Comparison of ENCODE assay signal across 9 cellular contexts in genomic region chr19:47111081-47111589, GRCh38. TPM values are rescaled to one million over a fixed set of nuclear protein-coding genes. Genes with fewer than 3 reads are reported as not detected.
DNase-seq lines count a peak whose midpoint lies in the region; ATAC-seq, FAIRE-seq and TF ChIP-seq lines count a peak whose summit lies in the region.
"Had no signal": no experiment of that assay in that cellular context is flagged by ENCODE, and none has a peak within 500 bp of the region (broad histone marks: within the 10 kb centered on the region; RNA-seq: fewer than 3 reads in every experiment).

No MANE protein-coding gene starts in this region.

- no peak for FAIRE-seq in A549 (lab: Jason Lieb, UNC)

- CTCF ChIA-PET in A549 (lab: Yijun Ruan, JAX), result interaction anchor here (0.8 to 1.9 kb wide), 4 partner anchors 12 to 101 kb away, joined by 4 to 5 read pairs (median 4); no protein-coding TSS in a partner anchor
- CTCF ChIA-PET in HEK293T (lab: Yijun Ruan, JAX), result interaction anchor here (0.5 to 0.6 kb wide), 2 partner anchors 27 to 88 kb away, joined by 3 read pairs; no protein-coding TSS in a partner anchor

- TF ChIP-seq CTCF in A549 (IDR thresholded peaks at IDR 0.05), result no peak
- TF ChIP-seq CTCF in thyroid gland (IDR thresholded peaks at IDR 0.05), result peak in 1 of 6 experiments; percentile 11

- no peak for TF ChIP-seq EP300 in A549 (IDR thresholded peaks at IDR 0.05)

- H3K9me3 ChIP-seq in A549 (no peaks in the 10 kb centered on the region), muscle layer of duodenum (ENCODE audit: control insufficient read depth in 1 of 2, low read length in 2 of 2) (no peaks in the 10 kb centered on the region), thyroid gland (no peaks in the 10 kb centered on the region)

- TF ChIP-seq RAD21 in A549 (conservative IDR thresholded peaks at IDR 0.05 in 1 of 2, IDR thresholded peaks at IDR 0.05 in 1 of 2), result no peak

- H3K4me2 ChIP-seq in A549, result peak overlapping the region; percentile 72

- intact Hi-C loops in activated CD4-positive, alpha-beta T cell treated with anti-CD3 and anti-CD28 coated beads, Interleukin-2, amount 10 ng/mL, durations not matched to agents 24 days and 14 days (cut with micrococcal nuclease), result loop anchor here (5.0 kb wide), 2 partner anchors 324 to 509 kb away; partner anchors contain the start of genes CALM3 and SLC1A5
- intact Hi-C loops in thyroid gland (cut with DNase I), result loop anchor here (5.0 kb wide), 1 partner anchor 249 kb away; the partner anchor contains the start of gene ARHGAP35

- no peaks in the 10 kb centered on the region for H3K27me3 Mint-ChIP-seq in activated CD4-positive, alpha-beta T cell treated with anti-CD3 and anti-CD28 coated beads, Interleukin-2, amount 10 ng/mL, durations not matched to agents 24 days and 14 days

- TF ChIP-seq POLR2A in A549 (IDR thresholded peaks at IDR 0.05; ENCODE audit: low read length), result peak; percentile 14
- TF ChIP-seq POLR2A in thyroid gland (IDR thresholded peaks at IDR 0.05), result peak in 1 of 2 donors; percentile 36

- H3K27me3 ChIP-seq in muscle layer of duodenum (ENCODE audit: low read depth, low read length) (no peaks in the 10 kb centered on the region), thyroid gland (no peaks in the 10 kb centered on the region)

- no peak for ATAC-seq in A549
- ATAC-seq: left colon had no signal

- H3K9me3 Mint-ChIP-seq in activated CD4-positive, alpha-beta T cell treated with anti-CD3 and anti-CD28 coated beads, Interleukin-2, amount 10 ng/mL, durations not matched to agents 24 days and 14 days, result no peaks in the 10 kb centered on the region

- H3K4me3 ChIP-seq in A549, result peak overlapping the region; percentile 98
- peak overlapping the region; percentile 94 to 96 for H3K4me3 ChIP-seq in muscle layer of duodenum (ENCODE audit: low read depth in 1 of 2, low read length in 2 of 2)
- H3K4me3 ChIP-seq in thyroid gland (replicated peaks in 1 of 3), result peak overlapping the region; percentile 49 to 86 (median 69)

- H3K36me3 ChIP-seq in muscle layer of duodenum (ENCODE audit: control insufficient read depth in 1 of 2, insufficient read depth in 2 of 2, low read length in 2 of 2), result peaks cover 0 to 27% of the 10 kb centered on the region in 2 donors
- H3K36me3 ChIP-seq in thyroid gland, result no peaks in the 10 kb centered on the region

- peak overlapping the region; percentile 100 for H3K27ac Mint-ChIP-seq in activated CD4-positive, alpha-beta T cell treated with anti-CD3 and anti-CD28 coated beads, Interleukin-2, amount 10 ng/mL, durations not matched to agents 24 days and 14 days

- H3K4me1 Mint-ChIP-seq in activated CD4-positive, alpha-beta T cell treated with anti-CD3 and anti-CD28 coated beads, Interleukin-2, amount 10 ng/mL, durations not matched to agents 24 days and 14 days, result peaks cover 52% of the 10 kb centered on the region

- 2% methylated on average over 30 of the region's 30 CpGs for whole genome bisulfite sequencing in A549 (ENCODE audit: missing lambda C conversion rate)
- WGBS in thyroid gland, 2 donors, result 0% methylated on average over 21 to 30 of the region's 30 CpGs

- peaks cover 44% of the 10 kb centered on the region for H3K4me1 ChIP-seq in A549
- peaks cover 32 to 40% of the 10 kb centered on the region in 2 donors for H3K4me1 ChIP-seq in muscle layer of duodenum (ENCODE audit: control insufficient read depth in 1 of 2, insufficient read depth in 2 of 2, low read length in 2 of 2)
- peaks cover 39 to 44% of the 10 kb centered on the region in 2 donors for H3K4me1 ChIP-seq in thyroid gland

- peaks cover 39% of the 10 kb centered on the region for H3K36me3 Mint-ChIP-seq in activated CD4-positive, alpha-beta T cell treated with anti-CD3 and anti-CD28 coated beads, Interleukin-2, amount 10 ng/mL, durations not matched to agents 24 days and 14 days (ENCODE audit: low read depth)

- DNase-seq in A549 (ENCODE audit: low read depth in 1 of 2, low spot score in 1 of 2), result no peak
- peak; percentile 19 for DNase-seq in HEK293T (ENCODE audit: extremely low spot score)
- DNase-seq in activated CD4-positive, alpha-beta T cell treated with anti-CD3 and anti-CD28 coated beads, Interleukin-2, amount 10 ng/mL, durations not matched to agents 24 days and 14 days, result peak; percentile 85
- DNase-seq in effector CD4-positive, alpha-beta T cell, result peak; percentile 32
- peak; percentile 38 to 52 for DNase-seq in thyroid gland
- DNase-seq in kidney glomerular epithelial cell (lab: John Stamatoyannopoulos, UW), result no peak
- no peak for DNase-seq in GOT3 (lab: John Stamatoyannopoulos, UW)

- POLR2A ChIA-PET in A549 (lab: Yijun Ruan, JAX), result no interaction called here
- POLR2A ChIA-PET in HEK293T (lab: Yijun Ruan, JAX), result interaction anchor here (1.0 to 1.5 kb wide), 2 partner anchors 18 to 32 kb away, joined by 3 read pairs; no protein-coding TSS in a partner anchor

- H3K4me3 Mint-ChIP-seq in activated CD4-positive, alpha-beta T cell treated with anti-CD3 and anti-CD28 coated beads, Interleukin-2, amount 10 ng/mL, durations not matched to agents 24 days and 14 days, result peak overlapping the region; percentile 96

- peak overlapping the region; percentile 99 for H3K27ac ChIP-seq in A549
- H3K27ac ChIP-seq in muscle layer of duodenum (ENCODE audit: low read length), result peak overlapping the region; percentile 99
- peak overlapping the region; percentile 99 to 100 (median 100) for H3K27ac ChIP-seq in thyroid gland

TF ChIP-seq in A549, 52 proteins besides CTCF, POLR2A, EP300 and RAD21 (continues in another document):
- TF ChIP-seq BHLHE40 (IDR thresholded peaks at IDR 0.05; ENCODE audit: low read depth, low read length), result no peak
- no peak for TF ChIP-seq RNF2 (IDR thresholded peaks at IDR 0.05; ENCODE audit: borderline replicate concordance, low read depth)
- TF ChIP-seq JUNB (IDR thresholded peaks at IDR 0.05), result no peak
- TF ChIP-seq EHMT2 (IDR thresholded peaks at IDR 0.05; ENCODE audit: low read depth), result no peak
- no peak for TF ChIP-seq SMC3 (IDR thresholded peaks at IDR 0.05)
- TF ChIP-seq KDM5A (IDR thresholded peaks at IDR 0.05), result no peak
- TF ChIP-seq HOXA7 (CRISPR knock-in tag; IDR thresholded peaks at IDR 0.05), result 0 out of 2 replicates have a peak, but pooled peaks have one; percentile 35
- TF ChIP-seq HEYL (CRISPR knock-in tag; IDR thresholded peaks at IDR 0.05), result no peak; the same call in 1 of the 2 replicates
- no peak for TF ChIP-seq RFX5 (IDR thresholded peaks at IDR 0.05)
- no peak for TF ChIP-seq PHF8 (IDR thresholded peaks at IDR 0.05; ENCODE audit: borderline replicate concordance, low read depth)
- no peak for TF ChIP-seq TFCP2L1 (CRISPR knock-in tag; IDR thresholded peaks at IDR 0.05)
- no peak for TF ChIP-seq MAZ (IDR thresholded peaks at IDR 0.05; ENCODE audit: borderline replicate concordance, low read depth, low read length)

TF ChIP-seq in HEK293T, 16 proteins besides CTCF, POLR2A, EP300 and RAD21:
- TF ChIP-seq ARNT (IDR thresholded peaks at IDR 0.05) (no peak), L3MBTL2 (conservative IDR thresholded peaks at IDR 0.05) (no peak), SUZ12 (IDR thresholded peaks at IDR 0.05) (no peak), HDGF (IDR thresholded peaks at IDR 0.05; ENCODE audit: borderline replicate concordance) (no peak), NFRKB (IDR thresholded peaks at IDR 0.05) (no peak), CTBP1 (IDR thresholded peaks at IDR 0.05; ENCODE audit: borderline replicate concordance) (no peak), LEF1 (IDR thresholded peaks at IDR 0.05; ENCODE audit: borderline replicate concordance) (no peak), PKNOX1 (IDR thresholded peaks at IDR 0.05) (no peak), FOXK2 (IDR thresholded peaks at IDR 0.05) (no peak), FOXM1 (IDR thresholded peaks at IDR 0.05; ENCODE audit: borderline replicate concordance) (no peak), BHLHE40 (IDR thresholded peaks at IDR 0.05; ENCODE audit: borderline replicate concordance) (no peak)

RNA-seq across cellular contexts. Expression of gene ZC3H4, which starts 2.4 kb away (rescaled TPM):
- polyA plus RNA-seq in A549 (2011; rRNA removed) (7.7 and 9.6 TPM in 2 replicates), A549 (2017; fragmentation: RNase III; extraction: RNeasy Plus Mini Kit Qiagen cat#74134 plus additional on column Dnase treatment) (29.7 to 37.9 TPM (median 33.4 TPM) in 3 replicates)
- polyA plus RNA-seq in A549 (2012; cell fraction: cytosol; rRNA removed), result 5.9 and 8.3 TPM in 2 replicates
- polyA plus RNA-seq in A549 (2012; cell fraction: nucleus; rRNA removed), result 16.1 and 19.8 TPM in 2 replicates
- polyA minus RNA-seq in A549 (2011; rRNA and poly(A)+ RNA removed), result 13.0 and 16.6 TPM in 2 replicates
- total RNA-seq in activated CD4-positive, alpha-beta T cell treated with anti-CD3 and anti-CD28 coated beads, Interleukin-2, amount 10 ng/mL, durations not matched to agents 24 days and 14 days, result 97.3 and 103 TPM in 2 replicates
- 10 to 100 TPM; 19.1 to 36.7 (median 31.3) TPM for total RNA-seq in thyroid gland

RNA-seq across cellular contexts. Expression of gene SAE1, which starts 19.5 kb away (rescaled TPM):
- polyA plus RNA-seq in A549 (2011; rRNA removed) (229 and 249 TPM in 2 replicates), A549 (2017; fragmentation: RNase III; extraction: RNeasy Plus Mini Kit Qiagen cat#74134 plus additional on column Dnase treatment) (187 to 206 TPM (median 205 TPM) in 3 replicates)
- 190 and 220 TPM in 2 replicates for polyA plus RNA-seq in A549 (2012; cell fraction: cytosol; rRNA removed)
- 134 and 175 TPM in 2 replicates for polyA plus RNA-seq in A549 (2012; cell fraction: nucleus; rRNA removed)
- 87.6 and 96.8 TPM in 2 replicates for polyA minus RNA-seq in A549 (2011; rRNA and poly(A)+ RNA removed)
- 147 and 151 TPM in 2 replicates for total RNA-seq in activated CD4-positive, alpha-beta T cell treated with anti-CD3 and anti-CD28 coated beads, Interleukin-2, amount 10 ng/mL, durations not matched to agents 24 days and 14 days
- 100 to 1,000 TPM in 3 of 4 donors, 10 to 100 TPM in 1; 79.5 to 119 (median 103) TPM for total RNA-seq in thyroid gland

Comparison
In these comparisons a context has a peak if more than half of its experiments do, and no peak if none do; other contexts are left out.
1. DNase-seq: peak in HEK293T (single experiment), activated CD4-positive, alpha-beta T cell treated with anti-CD3 and anti-CD28 coated beads, Interleukin-2, amount 10 ng/mL, durations not matched to agents 24 days and 14 days (single experiment), effector CD4-positive, alpha-beta T cell (single experiment) and thyroid gland (2 of 2); none in A549 (0 of 2), kidney glomerular epithelial cell (single experiment) and GOT3 (single experiment).
2. Peak in every context shown above with its lines, with median percentiles within 50 percentile points of each other: H3K27ac ChIP-seq and H3K4me3 ChIP-seq.